Comparison of ENCODE assay signal across 1 cellular context in the genomic region with DNA sequence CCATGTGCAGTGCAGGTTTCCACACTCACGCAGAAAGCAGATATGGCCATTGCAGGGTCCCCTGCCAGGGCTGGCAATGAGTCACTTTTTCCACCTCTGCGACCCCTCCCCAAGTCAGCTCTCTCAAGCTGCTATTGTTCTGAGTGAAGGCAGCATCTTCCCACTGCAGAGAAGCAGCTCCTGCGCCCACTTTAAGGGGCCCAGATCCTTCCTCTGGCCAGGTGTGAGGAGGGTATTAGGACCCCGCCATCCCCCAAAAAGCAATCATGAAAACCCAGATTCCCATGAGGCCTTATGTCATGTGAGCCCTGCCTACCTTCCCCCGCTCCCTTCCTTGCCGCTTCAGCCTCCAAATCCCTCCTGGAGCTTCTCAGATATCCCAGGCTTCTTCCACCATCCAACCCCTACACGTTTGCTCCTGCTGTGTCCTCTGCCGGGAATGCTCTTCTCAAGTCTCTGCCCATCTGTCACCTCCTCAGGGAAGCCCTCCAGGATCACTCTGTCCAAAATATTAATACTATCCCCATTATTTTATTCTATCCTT.
A peak's percentile ranks its signal among the peaks of the same experiment; 100 is the strongest.
TF ChIP-seq lines count a peak whose summit lies in the region.

No MANE protein-coding gene starts in this region.

TF ChIP-seq in H1, 55 proteins besides CTCF, POLR2A, EP300 and RAD21:
- TF ChIP-seq JUND (IDR thresholded peaks at IDR 0.05; ENCODE audit: low read length) (peak; percentile 84), CBX8 (IDR thresholded peaks at IDR 0.05; ENCODE audit: borderline replicate concordance, low read depth, low read length) (no peak)
